8 cellular contexts compared by ENCODE assay signal in the genomic region with DNA sequence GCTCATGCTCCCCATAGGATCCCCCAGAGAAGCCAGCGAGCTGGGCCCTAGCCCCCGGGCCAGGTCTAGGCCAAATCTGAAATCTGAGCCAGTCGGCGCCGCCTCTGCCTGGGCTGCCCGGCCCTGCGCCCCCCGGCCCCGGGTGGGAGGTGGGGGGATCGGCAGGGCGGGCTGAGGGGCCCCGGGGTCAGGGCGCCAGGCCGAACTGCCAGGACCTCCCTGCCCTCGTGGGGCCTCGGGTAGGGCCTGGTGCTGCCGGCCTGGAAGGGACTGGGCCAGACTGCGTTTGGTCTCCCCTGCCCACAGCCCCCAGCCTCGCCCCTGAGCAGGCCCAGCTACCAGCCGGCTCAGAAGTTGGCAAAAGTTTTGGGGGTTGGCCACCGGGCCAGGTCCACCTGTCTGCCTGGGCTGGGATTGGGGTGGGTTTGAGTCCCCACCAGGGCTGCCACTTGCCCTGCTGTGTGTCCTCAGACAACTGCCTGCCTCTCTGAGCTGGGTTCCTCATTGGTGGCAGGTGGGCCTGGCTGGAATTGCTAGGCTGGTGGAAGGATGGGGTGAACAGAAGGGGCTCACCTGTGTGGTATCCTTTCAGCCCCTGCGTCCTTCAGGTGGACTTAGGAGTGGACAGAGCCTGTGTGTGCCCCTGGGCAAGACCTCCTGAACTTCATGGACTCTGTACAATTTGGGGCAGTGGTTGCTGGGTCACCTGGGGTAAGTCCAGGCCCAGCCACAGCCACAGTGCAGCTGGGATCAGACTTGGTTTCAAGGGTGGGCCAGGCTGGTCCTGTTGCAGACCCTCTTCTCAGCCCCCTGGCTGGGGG. TPM values are rescaled to one million over a fixed set of nuclear protein-coding genes. Genes with fewer than 3 reads are reported as not detected.
DNase-seq lines count a peak whose midpoint lies in the region; ATAC-seq and TF ChIP-seq lines count a peak whose summit lies in the region.

No MANE protein-coding gene starts in this region.

- H3K79me2 ChIP-seq in DND-41 (ENCODE audit: insufficient read depth, low read length), result peaks cover 17% of the 10 kb centered on the region

- H3K4me2 ChIP-seq in DND-41 (ENCODE audit: insufficient read depth, low read length), result peak overlapping the region; percentile 76

- DNase-seq in DND-41 (no peak), SJCRH30 (no peak), foreskin fibroblast (no peak), posterior vena cava (ENCODE audit: low spot score) (peak; percentile 76), middle frontal gyrus (ENCODE audit: extremely low spot score, low spot score) (no peak), HPDE6-E6E7 (ENCODE audit: extremely low spot score) (no peak)

- H3K36me3 ChIP-seq in DND-41 (ENCODE audit: insufficient read depth, low read length), result no peaks in the 10 kb centered on the region
- no peaks in the 10 kb centered on the region for H3K36me3 ChIP-seq in SJCRH30

- H3K4me1 ChIP-seq in DND-41 (ENCODE audit: insufficient read depth, low read length), result peaks cover 21% of the 10 kb centered on the region
- H3K4me1 ChIP-seq in SJCRH30, result peaks cover 7% of the 10 kb centered on the region; the same call in 1 of the 2 replicates

- H3K4me3 ChIP-seq in DND-41 (ENCODE audit: low read depth in 1 of 2, low read length in 2 of 2), result peak overlapping the region in 1 of 2 experiments; percentile 60; a peak in 3 of 4 replicates
- peak overlapping the region; percentile 78 for H3K4me3 ChIP-seq in SJCRH30
- peak overlapping the region; percentile 61 to 76 for H3K4me3 ChIP-seq in foreskin fibroblast (ENCODE audit: low read depth in 1 of 2, low read length in 2 of 2)

- peaks cover 9% of the 10 kb centered on the region; the same call in 1 of the 2 replicates for H4K20me1 ChIP-seq in DND-41 (ENCODE audit: insufficient read depth, low read length)

- intact Hi-C loops in posterior vena cava (cut with DNase I), result no loop called here

- H3K9me3 ChIP-seq in DND-41 (ENCODE audit: insufficient read depth, low read length, severe bottlenecking) (no peaks in the 10 kb centered on the region), SJCRH30 (replicated peaks) (no peaks in the 10 kb centered on the region)

- peak overlapping the region; percentile 53; the same call in 1 of the 2 replicates for H3K9ac ChIP-seq in DND-41 (ENCODE audit: low read depth, low read length)

- TF ChIP-seq CTCF in DND-41 (IDR thresholded peaks at IDR 0.05; ENCODE audit: borderline replicate concordance, extremely low read depth, low read length, poor library complexity, severe bottlenecking), result no peak
- no peak for TF ChIP-seq CTCF in foreskin fibroblast (IDR thresholded peaks at IDR 0.05; ENCODE audit: low read depth, low read length)

- ATAC-seq in DND-41 (ENCODE audit: insufficient read depth, low read depth) (peak; percentile 13; the same call in 1 of the 3 replicates), HG02885 (IDR thresholded peaks at IDR 0.05; ENCODE audit: poor library complexity, unreplicated experiment) (no peak), GM18870 (IDR thresholded peaks at IDR 0.05; ENCODE audit: unreplicated experiment) (no peak)

- H3K27ac ChIP-seq in DND-41 (ENCODE audit: low read length) (no peak overlapping the region), SJCRH30 (no peak overlapping the region)

- H3K27me3 ChIP-seq in DND-41 (ENCODE audit: insufficient read depth, low read length, poor library complexity), result no peaks in the 10 kb centered on the region
- H3K27me3 ChIP-seq in SJCRH30, result no peaks in the 10 kb centered on the region; the same call in 1 of the 2 replicates

- H2AFZ ChIP-seq in DND-41 (ENCODE audit: low read depth, low read length), result no peak overlapping the region

RNA-seq across cellular contexts. Expression of a gene that starts 0.8 kb away (rescaled TPM):
- total RNA-seq in SJCRH30 (2014; rRNA removed; shearing (Covaris generic)), result 14.9 and 15.4 TPM in 2 replicates
- 10 to 100 TPM; 35.4 to 39.1 TPM for total RNA-seq in posterior vena cava

RNA-seq across cellular contexts. Expression of a gene that starts 57.3 kb away (rescaled TPM):
- total RNA-seq in SJCRH30 (2014; rRNA removed; shearing (Covaris generic)), result 28.9 and 32.4 TPM in 2 replicates
- 10 to 100 TPM; 51.9 to 54.2 TPM for total RNA-seq in posterior vena cava
